ENCODE assay signal across 15 cellular contexts in the genomic region with DNA sequence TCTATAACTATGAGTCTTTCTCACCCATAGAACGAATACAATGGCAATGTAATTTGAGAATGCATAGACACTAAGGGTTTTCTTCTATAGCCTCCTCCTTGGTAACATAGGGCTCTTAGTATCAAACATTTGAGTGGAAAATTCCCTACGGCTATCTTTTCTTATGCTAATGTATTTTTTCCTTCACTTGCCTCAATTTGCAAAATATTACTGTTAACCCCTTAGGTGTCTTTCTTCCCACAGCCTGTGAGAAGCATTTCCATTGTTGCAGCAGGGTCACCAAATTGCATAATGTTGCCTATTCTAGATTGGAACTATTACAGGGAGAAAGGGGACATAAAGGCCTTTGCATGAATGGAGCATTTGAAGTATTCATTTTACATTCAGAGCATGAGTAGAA.
"Had no signal": no experiment of that assay in that cellular context is flagged by ENCODE, and none has a peak within 500 bp of the region (broad histone marks: within the 10 kb centered on the region; RNA-seq: fewer than 3 reads in every experiment).

No MANE protein-coding gene starts in this region.

- H3K9me3 Mint-ChIP-seq: activated CD8-positive, alpha-beta T cell treated with anti-CD3 and anti-CD28 coated beads for 36 hours; nephron progenitor cell had no signal

- H3K4me3 Mint-ChIP-seq: activated CD8-positive, alpha-beta T cell treated with anti-CD3 and anti-CD28 coated beads for 36 hours; nephron progenitor cell had no signal

- DNase-seq: activated CD4-positive, alpha-beta T cell treated with anti-CD3 and anti-CD28 coated beads for 1 hour; activated CD8-positive, alpha-beta memory T cell treated with anti-CD3 and anti-CD28 coated beads, Interleukin-2, amount 50 U/mL, for 48 hours; activated CD8-positive, alpha-beta T cell treated with anti-CD3 and anti-CD28 coated beads for 36 hours; activated naive CD4-positive, alpha-beta T cell; dorsolateral prefrontal cortex; esophagus squamous epithelium; foreskin fibroblast; left ventricle myocardium superior; mesenchymal stem cell; nephron progenitor cell; ovary; stimulated activated CD4-positive, alpha-beta T cell treated with anti-CD3 and anti-CD28 coated beads, Interleukin-12 subunit alpha, Interleukin-12 subunit beta, amount 100 ng/mL, for 4 hours; stimulated activated naive CD4-positive, alpha-beta T cell; substantia nigra; transverse colon had no signal

- H3K27ac Mint-ChIP-seq: activated CD8-positive, alpha-beta T cell treated with anti-CD3 and anti-CD28 coated beads for 36 hours; nephron progenitor cell had no signal

- H3K4me1 Mint-ChIP-seq: nephron progenitor cell had no signal

- ATAC-seq: activated CD8-positive, alpha-beta T cell treated with anti-CD3 and anti-CD28 coated beads for 36 hours; left ventricle myocardium superior had no signal
